In genomic region chr16:70380919-70381603, GRCh38 we compare ENCODE assay signal across 8 cellular contexts. TPM values are rescaled to one million over a fixed set of nuclear protein-coding genes. Genes with fewer than 3 reads are reported as not detected.
DNase-seq lines count a peak whose midpoint lies in the region; ATAC-seq and TF ChIP-seq lines count a peak whose summit lies in the region.

No MANE protein-coding gene starts in this region.

- in situ Hi-C loops in GM18951 (cut with MboI; ENCODE audit: low sequenced_read_pairs, unreplicated experiment), result no loop called here

- H3K27me3 ChIP-seq in kidney epithelial cell (ENCODE audit: control insufficient read depth, insufficient read depth, low read length), result no peaks in the 10 kb centered on the region

- peak; percentile 89 for DNase-seq in AG09319 (ENCODE audit: extremely low read depth, low read depth)
- peak; percentile 84 for DNase-seq in NCI-H345 treated with DMSO at 0.1 percent for 48 hours (lab: John Stamatoyannopoulos, UW; ENCODE audit: unreplicated experiment)
- DNase-seq in activated CD4-positive, CD25-positive, alpha-beta regulatory T cell treated with anti-CD3 and anti-CD28 coated beads, Interleukin-2, amount 50 U/mL, for 72 hours, result peak; percentile 91
- DNase-seq in chondrocyte (ENCODE audit: low spot score), result peak; percentile 97
- DNase-seq in kidney epithelial cell (ENCODE audit: low read depth), result peak; percentile 90
- peak; percentile 96 for DNase-seq in stimulated activated CD4-positive, alpha-beta T cell treated with anti-CD3 and anti-CD28 coated beads, Interleukin-15, amount 100 ng/mL, for 48 hours (ENCODE audit: low read depth in 2 of 2)

- H3K4me3 Mint-ChIP-seq in chondrocyte (ENCODE audit: unreplicated experiment), result peak overlapping the region; percentile 81

- H3K9me3 Mint-ChIP-seq in chondrocyte (ENCODE audit: low read depth), result no peaks in the 10 kb centered on the region

- TF ChIP-seq CTCF in AG09319 (IDR thresholded peaks at IDR 0.05; ENCODE audit: low read depth, low read length) (peak; percentile 33; the same call in 1 of the 2 replicates), chondrocyte (IDR thresholded peaks at IDR 0.05) (peak; percentile 76), kidney epithelial cell (IDR thresholded peaks at IDR 0.05; ENCODE audit: insufficient read depth, low read length, poor library complexity, severe bottlenecking) (peak; percentile 41)

- peaks cover 16% of the 10 kb centered on the region for H3K36me3 Mint-ChIP-seq in chondrocyte (ENCODE audit: low read depth)

- peaks cover 3% of the 10 kb centered on the region for H3K36me3 ChIP-seq in kidney epithelial cell (ENCODE audit: control insufficient read depth, insufficient read depth, low read length)

- ATAC-seq in HG03196 (IDR thresholded peaks at IDR 0.05; ENCODE audit: unreplicated experiment), result peak; percentile 89

- no peaks in the 10 kb centered on the region for H3K27me3 Mint-ChIP-seq in chondrocyte (ENCODE audit: low read depth)

- peak; percentile 89 for TF ChIP-seq POLR2A in GM18951 (IDR thresholded peaks at IDR 0.05; ENCODE audit: extremely low read depth, insufficient read depth, insufficient read length)

- peak overlapping the region; percentile 97 for H3K27ac Mint-ChIP-seq in chondrocyte (ENCODE audit: unreplicated experiment)

- H3K4me1 Mint-ChIP-seq in chondrocyte (ENCODE audit: low read depth), result peaks cover 19% of the 10 kb centered on the region

- H3K4me3 ChIP-seq in kidney epithelial cell (ENCODE audit: low read depth, low read length), result peak overlapping the region; percentile 83

RNA-seq across cellular contexts. Expression of gene DDX19A, which starts 34.4 kb away (rescaled TPM):
- 32.4 to 48.3 TPM (median 34.0 TPM) in 3 replicates for total RNA-seq in chondrocyte
- 41.1 and 41.3 TPM in 2 replicates for total RNA-seq in kidney epithelial cell

RNA-seq across cellular contexts. Expression of gene ST3GAL2, which starts 57.8 kb away (rescaled TPM):
- total RNA-seq in chondrocyte (71.9 to 76.4 TPM (median 72.1 TPM) in 3 replicates), kidney epithelial cell (22.6 and 24.9 TPM in 2 replicates)

Comparison
In these comparisons a context has a peak if more than half of its experiments do, and no peak if none do; other contexts are left out.
1. Peak in every context shown above with its lines: DNase-seq, ATAC-seq and H3K4me3 ChIP-seq.